ENCODE assay signal across 8 cellular contexts in the genomic region with DNA sequence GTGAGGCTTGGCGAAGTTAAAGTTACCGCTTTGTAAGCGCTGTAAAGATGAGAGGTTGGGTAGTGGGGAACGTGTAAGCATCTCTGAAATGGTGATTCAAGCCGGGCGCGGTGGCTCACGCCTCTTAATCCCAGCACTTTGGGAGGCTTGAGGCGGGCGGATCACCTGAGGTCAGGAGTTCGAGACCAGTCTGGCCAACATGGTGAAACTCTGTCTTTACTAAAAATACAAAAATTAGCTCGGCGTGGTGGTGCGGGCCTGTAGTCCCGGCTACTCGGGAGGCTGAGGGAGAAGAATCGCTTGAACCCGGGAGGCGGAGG. TPM values are rescaled to one million over a fixed set of nuclear protein-coding genes. Genes with fewer than 3 reads are reported as not detected.
DNase-seq lines count a peak whose midpoint lies in the region; ATAC-seq and TF ChIP-seq lines count a peak whose summit lies in the region.
"Not testable (repeated sequence)": the region's sequence is repeated elsewhere in the genome, so short reads cannot be mapped to it uniquely, and the experiment has no call there.

No MANE protein-coding gene starts in this region.

- H3K4me2 ChIP-seq in DOHH2 (ENCODE audit: low read length) = peak overlapping the region; percentile 87

- ATAC-seq in memory B cell (ENCODE audit: low read depth) = not testable (repeated sequence)

- H3K79me2 ChIP-seq in DOHH2 (ENCODE audit: control insufficient read depth, low read length) = peaks cover 31% of the 10 kb centered on the region

- not testable (repeated sequence) for H3K27me3 Mint-ChIP-seq in memory B cell

- not testable (repeated sequence) for H4K20me1 ChIP-seq in DOHH2 (ENCODE audit: control insufficient read depth, insufficient read depth, low read depth, low read length)

- not testable (repeated sequence) for H3K9me2 ChIP-seq in DOHH2 (replicated peaks; ENCODE audit: control insufficient read depth, low read length)

- TF ChIP-seq POLR2A in breast epithelium (IDR thresholded peaks at IDR 0.05); prostate gland (IDR thresholded peaks at IDR 0.05); transverse colon (IDR thresholded peaks at IDR 0.05): not testable (repeated sequence)

- 41% methylated on average over 19 of the region's 19 CpGs for WGBS in prostate gland
- 37 to 93% methylated on average over 3 to 19 of the region's 19 CpGs for WGBS in transverse colon (ENCODE audit: low coverage in 1 of 2), 2 donors

- H3K4me3 ChIP-seq in DOHH2 (ENCODE audit: low read length) (peak overlapping the region; percentile 97), breast epithelium (peak overlapping the region; percentile 88 to 91 (median 89)), fibroblast of the aortic adventitia (ENCODE audit: low read depth, low read length) (peak overlapping the region; percentile 98), prostate gland (peak overlapping the region; percentile 62 to 80), transverse colon (peak overlapping the region; percentile 56 to 94 (median 74))

- H3K9me3 ChIP-seq in DOHH2 (ENCODE audit: control insufficient read depth, insufficient read depth, low read length); breast epithelium; prostate gland; transverse colon: not testable (repeated sequence)

- peak; percentile 51 for DNase-seq in NCI-H69 (lab: John Stamatoyannopoulos, UW)
- DNase-seq in activated CD4-positive, alpha-beta T cell treated with anti-CD3 and anti-CD28 coated beads, Interleukin-2, amount 50 U/mL, for 48 hours = peak; percentile 11 to 17
- not testable (repeated sequence) for DNase-seq in breast epithelium (ENCODE audit: low spot score in 2 of 2); fibroblast of the aortic adventitia (ENCODE audit: low read depth); memory B cell (ENCODE audit: low spot score in 2 of 2); prostate gland (ENCODE audit: low spot score); transverse colon

- H3K27ac Mint-ChIP-seq in memory B cell = peak overlapping the region; percentile 96

- intact Hi-C loops in breast epithelium (cut with DNase I; ENCODE audit: low total_unique reads); prostate gland (cut with DNase I); transverse colon (cut with DNase I; ENCODE audit: low total_unique reads): not testable (repeated sequence)

- peaks cover 16% of the 10 kb centered on the region for H3K4me1 Mint-ChIP-seq in memory B cell

- H3K9me3 Mint-ChIP-seq in memory B cell = not testable (repeated sequence)

- peak overlapping the region; percentile 92 for H3K4me3 Mint-ChIP-seq in memory B cell

- in situ Hi-C loops in transverse colon (cut with MboI; ENCODE audit: low pct_ligation_motif_present in 1 of 4, low pct_unique_long_range_greater_than_20kb in 1 of 4, low sequenced_read_pairs in 3 of 4) = loop anchor here (10.0 to 25.0 kb wide), 2 partner anchors 68 to 315 kb away; a partner anchor contains a TSS

- TF ChIP-seq EP300 in transverse colon (IDR thresholded peaks at IDR 0.05; ENCODE audit: low read depth) = not testable (repeated sequence)

- not testable (repeated sequence) for H3K27me3 ChIP-seq in DOHH2 (ENCODE audit: control insufficient read depth, low read length); breast epithelium; prostate gland (replicated peaks; ENCODE audit: insufficient read depth); transverse colon

- peaks cover 40% of the 10 kb centered on the region for H3K36me3 ChIP-seq in DOHH2 (ENCODE audit: control insufficient read depth, low read length)
- H3K36me3 ChIP-seq in breast epithelium, prostate gland, transverse colon: not testable (repeated sequence)

- not testable (repeated sequence) for TF ChIP-seq CTCF in DOHH2 (IDR thresholded peaks at IDR 0.05; ENCODE audit: low read depth, low read length, poor library complexity, severe bottlenecking); breast epithelium (IDR thresholded peaks at IDR 0.05); fibroblast of the aortic adventitia (IDR thresholded peaks at IDR 0.05; ENCODE audit: insufficient read depth, low read length); prostate gland (IDR thresholded peaks at IDR 0.05); transverse colon (IDR thresholded peaks at IDR 0.05)

- 0 out of 2 replicates have a peak overlapping the region, but pooled peaks have one; percentile 3 for H3K27ac ChIP-seq in DOHH2 (ENCODE audit: low read depth, low read length)
- H3K27ac ChIP-seq in breast epithelium = peak overlapping the region; percentile 89 to 92
- H3K27ac ChIP-seq in prostate gland = peak overlapping the region; percentile 59 to 83
- H3K27ac ChIP-seq in transverse colon = peak overlapping the region; percentile 78 to 90 (median 82)

- not testable (repeated sequence) for H3K4me1 ChIP-seq in DOHH2 (ENCODE audit: control insufficient read depth, low read length); breast epithelium; prostate gland (replicated peaks)
- peaks cover 6 to 12% (median 7%) of the 10 kb centered on the region in 4 donors for H3K4me1 ChIP-seq in transverse colon

- H3F3A ChIP-seq in DOHH2 (ENCODE audit: control insufficient read depth, insufficient read depth) = not testable (repeated sequence)

- H3K36me3 Mint-ChIP-seq in memory B cell = peaks cover 13% of the 10 kb centered on the region

RNA-seq across cellular contexts. Expression of a gene that starts 0.6 kb away (rescaled TPM):
- 10 to 100 TPM in 1 of 3 donors, 1 to 10 TPM in 2; 6.9 to 10.4 (median 9.2) TPM for total RNA-seq in breast epithelium
- total RNA-seq in fibroblast of the aortic adventitia (ENCODE audit: low replicate concordance) = 9.0 and 15.8 TPM in 2 replicates
- 10 to 100 TPM in 1 of 2 donors, 1 to 10 TPM in 1; 5.8 to 11.6 TPM for total RNA-seq in prostate gland
- total RNA-seq in transverse colon = 10 to 100 TPM in 1 of 4 donors, 1 to 10 TPM in 3; 1.1 to 11.5 (median 4.5) TPM

RNA-seq across cellular contexts. Expression of a gene that starts 12.1 kb away (rescaled TPM):
- total RNA-seq in breast epithelium = 100 to 1,000 TPM in 1 of 3 donors, 10 to 100 TPM in 2; 79.8 to 128 (median 87.2) TPM
- 32.2 and 55.0 TPM in 2 replicates for total RNA-seq in fibroblast of the aortic adventitia (ENCODE audit: low replicate concordance)
- total RNA-seq in prostate gland = 10 to 100 TPM; 83.3 to 84.0 TPM
- 100 to 1,000 TPM in 1 of 4 donors, 10 to 100 TPM in 3; 56.9 to 107 (median 84.1) TPM for total RNA-seq in transverse colon

Comparison
In these comparisons a context has a peak if more than half of its experiments do, and no peak if none do; other contexts are left out.
1. H3K27ac ChIP-seq: peak in every context shown above with its lines; median percentile 90 in breast epithelium; 82 in transverse colon; 71 in prostate gland; 3 in DOHH2.